Comparison of ENCODE assay signal across 8 cellular contexts in the genomic region with DNA sequence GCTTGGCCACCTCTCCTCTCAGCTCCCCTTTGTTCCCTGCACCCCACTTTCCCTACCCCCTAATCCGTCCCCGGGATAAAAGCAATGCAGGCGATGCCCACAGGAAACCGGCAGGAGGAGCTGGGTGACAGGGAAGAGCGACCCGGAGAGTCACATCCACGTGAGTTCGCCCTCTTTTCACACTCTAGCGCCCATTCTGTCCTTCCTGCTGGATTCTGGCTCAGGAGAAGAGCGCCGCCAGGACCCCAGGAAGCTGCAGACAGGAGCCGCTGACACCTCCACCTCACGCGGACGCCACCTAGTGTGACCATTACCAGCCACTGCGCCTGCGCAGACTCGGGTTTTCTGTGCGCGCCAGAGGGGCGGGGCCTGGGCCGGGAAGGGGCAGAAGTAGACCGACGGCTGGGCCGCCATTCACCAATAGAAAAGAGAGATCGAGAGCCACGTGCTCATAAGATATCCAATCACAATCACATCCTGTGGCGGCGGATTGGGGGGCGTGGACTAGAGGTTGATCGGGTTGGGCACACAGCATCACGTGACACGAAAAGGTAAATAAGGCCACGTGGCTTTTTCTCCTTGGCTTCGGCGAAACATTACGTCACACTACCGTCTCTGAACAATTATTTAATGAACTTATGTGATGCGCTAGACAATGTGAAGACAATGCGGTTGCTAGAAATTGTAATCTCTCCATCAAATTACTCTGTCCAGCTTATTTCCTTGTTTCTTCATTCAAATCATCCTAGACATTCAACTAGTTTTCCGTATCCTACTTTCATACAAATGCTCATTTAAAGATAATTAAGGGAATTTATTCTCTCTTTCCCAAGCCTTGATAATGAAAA. TPM values are rescaled to one million over a fixed set of nuclear protein-coding genes. Genes with fewer than 3 reads are reported as not detected.
DNase-seq lines count a peak whose midpoint lies in the region; ATAC-seq, FAIRE-seq and TF ChIP-seq lines count a peak whose summit lies in the region.

No MANE protein-coding gene starts in this region.

- H3K4me3 ChIP-seq in mesodermal cell (ENCODE audit: extremely low read depth, insufficient read depth, low read length, poor library complexity, severe bottlenecking) = peak overlapping the region; percentile 46

- no peaks in the 10 kb centered on the region for H3K27me3 Mint-ChIP-seq in Calu3 (ENCODE audit: unreplicated experiment)

- H3K9me3 Mint-ChIP-seq in Calu3 (ENCODE audit: low read depth, unreplicated experiment) = no peaks in the 10 kb centered on the region

- DNase-seq in Calu3 = peak; percentile 100
- peak; percentile 64 to 100 (median 99) for DNase-seq in HUDEP-2 (lab: John Stamatoyannopoulos, UW; ENCODE audit: unreplicated experiment in 76 of 76)
- peak; percentile 99 for DNase-seq in NOMO-1 treated with dmso at 0.1 percent for 144 hours (lab: John Stamatoyannopoulos, UW; ENCODE audit: unreplicated experiment)
- peak; percentile 100 for DNase-seq in activated CD8-positive, alpha-beta memory T cell treated with anti-CD3 and anti-CD28 coated beads, Interleukin-2, amount 50 U/mL, for 24 hours (ENCODE audit: extremely low read depth)
- peak; percentile 99 to 100 for DNase-seq in stimulated activated CD8-positive, alpha-beta memory T cell treated with anti-CD3 and anti-CD28 coated beads, Interleukin-15, amount 100 ng/mL, for 4 hours (ENCODE audit: low read depth in 2 of 2)

- H3K4me3 Mint-ChIP-seq in Calu3 (ENCODE audit: low read depth, unreplicated experiment) = peak overlapping the region; percentile 86

- CTCF ChIA-PET in Calu3 (lab: Charles Lee) = interaction anchor here (0.5 to 2.6 kb wide), 9 partner anchors 9 to 663 kb away, joined by 3 to 22 read pairs (median 4); partner anchors contain the start of gene SIRT4

- peak; percentile 99 for FAIRE-seq in endometrium (lab: Jason Lieb, UNC)

- peak overlapping the region; percentile 97 for H3K27ac Mint-ChIP-seq in Calu3 (ENCODE audit: unreplicated experiment)

- H3K9me3 ChIP-seq in mesodermal cell (ENCODE audit: control insufficient read depth, low read length) = no peaks in the 10 kb centered on the region

- BruUV-seq in Calu3 (replicated peaks; lab: Mats Ljungman, UMichigan) = no TSS peak

- H3K36me3 ChIP-seq in mesodermal cell (ENCODE audit: control insufficient read depth, insufficient read depth, low read length) = no peaks in the 10 kb centered on the region

- H3K4me1 ChIP-seq in mesodermal cell (ENCODE audit: control insufficient read depth, insufficient read depth, low read length, poor library complexity, severe bottlenecking) = peaks cover 3% of the 10 kb centered on the region

- peak; percentile 99 for ATAC-seq in GM21381 (IDR thresholded peaks at IDR 0.05; ENCODE audit: unreplicated experiment)

- peak; percentile 60 for TF ChIP-seq CTCF in Calu3 (IDR thresholded peaks at IDR 0.05; ENCODE audit: unreplicated experiment)

- 4 to 6% methylated on average over 20 to 25 of the region's 41 CpGs for whole genome bisulfite sequencing in mesodermal cell (ENCODE audit: insufficient coverage in 2 of 2), 2 experiments

- H3K36me3 Mint-ChIP-seq in Calu3 (ENCODE audit: insufficient read depth, unreplicated experiment) = peaks cover 15% of the 10 kb centered on the region

- intact Hi-C loops in Calu3 (cut with micrococcal nuclease; ENCODE audit: unreplicated experiment) = no loop called here

- H3K4me1 Mint-ChIP-seq in Calu3 (ENCODE audit: low read depth, unreplicated experiment) = peaks cover 35% of the 10 kb centered on the region

- peak overlapping the region; percentile 68 for H3K27ac ChIP-seq in mesodermal cell (ENCODE audit: low read depth, low read length, severe bottlenecking)

RNA-seq across cellular contexts. Expression of gene PLA2G1B, which starts 10.1 kb away (rescaled TPM):
- not detected in 2 replicates for total RNA-seq in Calu3 (2022)
- polyA plus RNA-seq in mesodermal cell (2013, experiment 1 of 2) = not detected
- not detected for polyA plus RNA-seq in mesodermal cell (2013, experiment 2 of 2)

RNA-seq across cellular contexts. Expression of gene SIRT4, which starts 15.4 kb away (rescaled TPM):
- 1.1 and 1.6 TPM in 2 replicates for total RNA-seq in Calu3 (2022)
- polyA plus RNA-seq in mesodermal cell (2013, experiment 1 of 2) = 4.6 TPM
- polyA plus RNA-seq in mesodermal cell (2013, experiment 2 of 2) = 2.9 TPM

RNA-seq across cellular contexts. Expression of gene RNU4-1, which starts 24.4 kb away (rescaled TPM):
- 2,759 and 3,670 TPM in 2 replicates for total RNA-seq in Calu3 (2022)
- polyA plus RNA-seq in mesodermal cell (2013, experiment 1 of 2) = 2,740 TPM
- 5,488 TPM for polyA plus RNA-seq in mesodermal cell (2013, experiment 2 of 2)

RNA-seq across cellular contexts. Expression of gene RNU4-2, which starts 25.8 kb away (rescaled TPM):
- total RNA-seq in Calu3 (2022) = 5,016 and 6,756 TPM in 2 replicates
- polyA plus RNA-seq in mesodermal cell (2013, experiment 1 of 2) = 3,572 TPM
- 5,947 TPM for polyA plus RNA-seq in mesodermal cell (2013, experiment 2 of 2)

RNA-seq across cellular contexts. Expression of gene MSI1, which starts 51.5 kb away (rescaled TPM):
- 0.56 and 1.4 TPM in 2 replicates for total RNA-seq in Calu3 (2022)
- polyA plus RNA-seq in mesodermal cell (2013, experiment 1 of 2) = 21.1 TPM
- polyA plus RNA-seq in mesodermal cell (2013, experiment 2 of 2) = 15.6 TPM

Comparison
In these comparisons a context has a peak if more than half of its experiments do, and no peak if none do; other contexts are left out.
1. Peak in every context shown above with its lines: DNase-seq, ATAC-seq, H3K4me3 ChIP-seq and H3K27ac ChIP-seq.